In genomic region chr2:74554821-74555531, GRCh38 we compare ENCODE assay signal across 9 cellular contexts. TPM values are rescaled to one million over a fixed set of nuclear protein-coding genes. Genes with fewer than 3 reads are reported as not detected.
DNase-seq lines count a peak whose midpoint lies in the region; ATAC-seq, FAIRE-seq and TF ChIP-seq lines count a peak whose summit lies in the region.
"Had no signal": no experiment of that assay in that cellular context is flagged by ENCODE, and none has a peak within 500 bp of the region (broad histone marks: within the 10 kb centered on the region; RNA-seq: fewer than 3 reads in every experiment).

No MANE protein-coding gene starts in this region.

- no peaks in the 10 kb centered on the region for H3K9me3 ChIP-seq in smooth muscle cell (replicated peaks; ENCODE audit: low read depth)

- WGBS in smooth muscle cell (ENCODE audit: low lambda C conversion rate): 2% methylated on average over 58 of the region's 58 CpGs

- TF ChIP-seq CTCF in smooth muscle cell (IDR thresholded peaks at IDR 0.05; ENCODE audit: borderline replicate concordance, insufficient read depth, poor library complexity, severe bottlenecking): no peak

- no peaks in the 10 kb centered on the region for H3K36me3 ChIP-seq in smooth muscle cell (ENCODE audit: low read depth)

- no peak for FAIRE-seq in frontal cortex (lab: Jason Lieb, UNC)

- peaks cover 13% of the 10 kb centered on the region for H3K4me1 ChIP-seq in smooth muscle cell (ENCODE audit: low read depth)

- ATAC-seq in HG02852 (IDR thresholded peaks at IDR 0.05; ENCODE audit: unreplicated experiment): peak; percentile 42

- H3K9ac ChIP-seq in smooth muscle cell (ENCODE audit: low read depth): peak overlapping the region; percentile 91

- peaks cover 13% of the 10 kb centered on the region for H3F3A ChIP-seq in smooth muscle cell (ENCODE audit: low read depth)

- peaks cover 47% of the 10 kb centered on the region for H3K79me2 ChIP-seq in smooth muscle cell (ENCODE audit: low read depth)

- H3K27me3 ChIP-seq in smooth muscle cell (ENCODE audit: low read depth): no peaks in the 10 kb centered on the region

- peak; percentile 27 for DNase-seq in NCI-H2107 treated with DMSO at 0.1 percent for 48 hours (lab: John Stamatoyannopoulos, UW; ENCODE audit: unreplicated experiment)
- no peak for DNase-seq in NCI-H2107 (lab: John Stamatoyannopoulos, UW)
- peak; percentile 60 for DNase-seq in RPMI8226
- DNase-seq in astrocyte of the hippocampus (ENCODE audit: low read depth, low spot score): peak; percentile 77
- peak; percentile 64 for DNase-seq in iPS-NIHi7 (ENCODE audit: extremely low spot score)
- DNase-seq in smooth muscle cell (lab: John Stamatoyannopoulos, UW; ENCODE audit: unreplicated experiment): no peak
- no peak for DNase-seq in frontal cortex (ENCODE audit: low spot score in 2 of 2)

- peaks cover 29% of the 10 kb centered on the region for H4K20me1 ChIP-seq in smooth muscle cell (ENCODE audit: low read depth)

- H3K4me2 ChIP-seq in smooth muscle cell: peak overlapping the region; percentile 98

- H3K27ac ChIP-seq in smooth muscle cell (ENCODE audit: low read depth): peak overlapping the region; percentile 81
- H3K27ac ChIP-seq: epithelial cell of prostate had no signal

- peak overlapping the region; percentile 80 for H3K4me3 ChIP-seq in smooth muscle cell

- peak overlapping the region; percentile 89 for H2AFZ ChIP-seq in smooth muscle cell (ENCODE audit: low read depth)

RNA-seq across cellular contexts. Expression of gene DOK1, which starts 0.5 kb away (rescaled TPM):
- total RNA-seq in smooth muscle cell (11.7 and 17.8 TPM in 2 replicates), frontal cortex (3.7 TPM)
- polyA plus RNA-seq in smooth muscle cell: 32.9 and 41.3 TPM in 2 replicates

RNA-seq across cellular contexts. Expression of gene LOXL3, which starts 1.2 kb away (rescaled TPM):
- total RNA-seq in smooth muscle cell (123 and 139 TPM in 2 replicates), frontal cortex (14.3 TPM)
- polyA plus RNA-seq in smooth muscle cell: 109 and 190 TPM in 2 replicates

RNA-seq across cellular contexts. Expression of gene HTRA2, which starts 25.2 kb away (rescaled TPM):
- total RNA-seq in smooth muscle cell (19.1 and 19.2 TPM in 2 replicates), frontal cortex (54.2 TPM)
- polyA plus RNA-seq in smooth muscle cell: 30.4 and 35.2 TPM in 2 replicates

RNA-seq across cellular contexts. Expression of gene AUP1, which starts 25.5 kb away (rescaled TPM):
- total RNA-seq in smooth muscle cell: 83.4 and 104 TPM in 2 replicates
- polyA plus RNA-seq in smooth muscle cell: 138 and 170 TPM in 2 replicates
- 42.0 TPM for total RNA-seq in frontal cortex

RNA-seq across cellular contexts. Expression of gene DQX1, which starts 28.9 kb away (rescaled TPM):
- 0.09 and 0.27 TPM in 2 replicates for total RNA-seq in smooth muscle cell
- 0.57 TPM in 1 of 2 replicates, not detected in the other for polyA plus RNA-seq in smooth muscle cell
- total RNA-seq in frontal cortex: not detected

Comparison
In these comparisons a context has a peak if more than half of its experiments do, and no peak if none do; other contexts are left out.
1. DNase-seq: peak in NCI-H2107 treated with DMSO at 0.1 percent for 48 hours (single experiment), RPMI8226 (single experiment), astrocyte of the hippocampus (single experiment) and iPS-NIHi7 (single experiment); none in NCI-H2107 (single experiment), smooth muscle cell (single experiment) and frontal cortex (0 of 2).